23 cellular contexts compared by ENCODE assay signal in the genomic region with DNA sequence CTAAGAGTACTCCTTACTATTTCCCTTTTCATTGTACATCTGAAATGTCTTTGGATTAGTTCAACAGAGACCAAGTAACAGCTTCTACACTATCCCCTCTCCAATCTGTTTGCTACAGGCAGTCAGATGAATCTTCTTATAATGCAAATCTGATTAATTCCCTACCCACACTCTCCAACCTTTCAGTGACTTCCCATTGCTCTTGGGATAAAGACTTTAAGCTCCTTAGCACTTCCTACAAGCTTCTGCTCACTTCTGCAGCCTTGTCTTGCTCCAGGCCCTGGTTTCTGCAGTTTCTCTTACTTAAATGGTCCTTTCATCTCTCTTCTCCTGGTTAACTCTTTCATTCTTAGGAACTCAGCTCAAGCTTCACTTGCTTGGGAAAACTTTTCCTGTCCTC.
"Had no signal": no experiment of that assay in that cellular context is flagged by ENCODE, and none has a peak within 500 bp of the region (broad histone marks: within the 10 kb centered on the region; RNA-seq: fewer than 3 reads in every experiment).

No MANE protein-coding gene starts in this region.

- H3K4me1 ChIP-seq: lower lobe of right lung, parathyroid adenoma, right atrium auricular region, stomach, thyroid gland, vagina had no signal

- H3K4me2 ChIP-seq: smooth muscle cell had no signal

- H3K4me3 Mint-ChIP-seq: immature natural killer cell; natural killer cell; stimulated activated effector memory CD8-positive, alpha-beta T cell treated with anti-CD3 and anti-CD28 coated beads, Interleukin-12 subunit alpha, Interleukin-12 subunit beta, amount 100 ng/mL, for 72 hours had no signal

- H3K27ac Mint-ChIP-seq: immature natural killer cell; natural killer cell; progenitor cell of endocrine pancreas; stimulated activated effector memory CD8-positive, alpha-beta T cell treated with anti-CD3 and anti-CD28 coated beads, Interleukin-12 subunit alpha, Interleukin-12 subunit beta, amount 100 ng/mL, for 72 hours had no signal

- H3K79me2 ChIP-seq: parathyroid adenoma had no signal

- H3K36me3 ChIP-seq: lower lobe of right lung, right atrium auricular region, stomach, thyroid gland, vagina had no signal

- H3K4me1 Mint-ChIP-seq: immature natural killer cell; natural killer cell; stimulated activated effector memory CD8-positive, alpha-beta T cell treated with anti-CD3 and anti-CD28 coated beads, Interleukin-12 subunit alpha, Interleukin-12 subunit beta, amount 100 ng/mL, for 72 hours had no signal

- H2AFZ ChIP-seq: parathyroid adenoma had no signal

- H3K9me3 ChIP-seq: lower lobe of right lung, right atrium auricular region, stomach, thyroid gland, vagina had no signal

- H3K27ac ChIP-seq: dorsolateral prefrontal cortex, lower lobe of right lung, parathyroid adenoma, right atrium auricular region, stomach, thyroid gland, vagina had no signal

- ATAC-seq: left ventricle myocardium superior; lower lobe of right lung; natural killer cell; sciatic nerve; stimulated activated effector memory CD8-positive, alpha-beta T cell treated with anti-CD3 and anti-CD28 coated beads, Interleukin-12 subunit alpha, Interleukin-12 subunit beta, amount 100 ng/mL, for 72 hours had no signal

- H3K9ac ChIP-seq: parathyroid adenoma had no signal

- FAIRE-seq: frontal cortex, keratinocyte had no signal

- H3K36me3 Mint-ChIP-seq: immature natural killer cell; natural killer cell; stimulated activated effector memory CD8-positive, alpha-beta T cell treated with anti-CD3 and anti-CD28 coated beads, Interleukin-12 subunit alpha, Interleukin-12 subunit beta, amount 100 ng/mL, for 72 hours had no signal

- DNase-seq: dorsolateral prefrontal cortex; effector CD4-positive, alpha-beta T cell; hypothalamus; immature natural killer cell; left ventricle myocardium superior; lower lobe of right lung; natural killer cell; stimulated activated CD4-positive, alpha-beta T cell treated with anti-CD3 and anti-CD28 coated beads, Interleukin-12 subunit alpha, Interleukin-12 subunit beta, amount 100 ng/mL, for 4 hours; stimulated activated CD4-positive, alpha-beta T cell treated with anti-CD3 and anti-CD28 coated beads, Interleukin-1b, Interleukin-23, amount 100 ng/mL, for 48 hours; stimulated activated CD4-positive, alpha-beta T cell treated with anti-CD3 and anti-CD28 coated beads, Interleukin-4, amount 100 ng/mL, for 24 hours; stimulated activated naive CD4-positive, alpha-beta T cell treated with Interleukin-2 at 50 U/mL for 16 hours; stomach; thyroid gland; trophoblast cell had no signal

- H3K27me3 ChIP-seq: dorsolateral prefrontal cortex, right atrium auricular region, stomach, thyroid gland, vagina had no signal

- H3K27me3 Mint-ChIP-seq: progenitor cell of endocrine pancreas had no signal

- H3K4me3 ChIP-seq: dorsolateral prefrontal cortex, lower lobe of right lung, right atrium auricular region, smooth muscle cell, stomach, thyroid gland, vagina had no signal
